ENCODE assay signal across 1 cellular context in the genomic region with DNA sequence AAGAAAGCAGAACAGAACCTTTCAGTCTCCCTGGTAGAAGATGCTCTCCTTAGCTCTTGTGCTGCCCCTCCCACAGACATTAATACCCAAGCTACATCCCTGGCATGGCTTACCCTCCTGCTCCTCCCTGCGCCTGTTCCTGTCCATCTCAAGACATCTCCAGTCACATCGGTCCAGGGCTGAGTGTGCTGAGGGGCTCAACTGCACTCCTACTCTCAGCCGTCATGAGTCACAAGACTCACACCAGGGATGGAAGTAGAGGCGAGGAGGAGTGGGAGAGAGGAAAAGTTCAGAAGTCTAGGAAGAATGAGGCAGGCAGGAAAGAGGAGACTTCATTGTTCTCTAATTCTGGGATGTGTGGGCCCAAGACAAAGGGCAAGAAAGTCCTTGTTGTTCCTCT.
A peak's percentile ranks its signal among the peaks of the same experiment; 100 is the strongest.
TF ChIP-seq lines count a peak whose summit lies in the region.

No MANE protein-coding gene starts in this region.

TF ChIP-seq in HCT116, 20 proteins besides CTCF, POLR2A, EP300 and RAD21:
- TF ChIP-seq YY1 (IDR thresholded peaks at IDR 0.05; ENCODE audit: extremely low read depth, insufficient replicate concordance, low read depth, low read length) (no peak), EZH2phosphoT487 (IDR thresholded peaks at IDR 0.05; ENCODE audit: borderline replicate concordance) (no peak), FOSL1 (IDR thresholded peaks at IDR 0.05; ENCODE audit: low read depth) (no peak; the same call in 1 of the 2 replicates), ATF3 (IDR thresholded peaks at IDR 0.05) (no peak), CBX3 (IDR thresholded peaks at IDR 0.05; ENCODE audit: low read depth) (0 out of 2 replicates have a peak, but pooled peaks have one; percentile 10), ZFX (IDR thresholded peaks at IDR 0.05) (no peak)
- TF ChIP-seq, protein P1, sequence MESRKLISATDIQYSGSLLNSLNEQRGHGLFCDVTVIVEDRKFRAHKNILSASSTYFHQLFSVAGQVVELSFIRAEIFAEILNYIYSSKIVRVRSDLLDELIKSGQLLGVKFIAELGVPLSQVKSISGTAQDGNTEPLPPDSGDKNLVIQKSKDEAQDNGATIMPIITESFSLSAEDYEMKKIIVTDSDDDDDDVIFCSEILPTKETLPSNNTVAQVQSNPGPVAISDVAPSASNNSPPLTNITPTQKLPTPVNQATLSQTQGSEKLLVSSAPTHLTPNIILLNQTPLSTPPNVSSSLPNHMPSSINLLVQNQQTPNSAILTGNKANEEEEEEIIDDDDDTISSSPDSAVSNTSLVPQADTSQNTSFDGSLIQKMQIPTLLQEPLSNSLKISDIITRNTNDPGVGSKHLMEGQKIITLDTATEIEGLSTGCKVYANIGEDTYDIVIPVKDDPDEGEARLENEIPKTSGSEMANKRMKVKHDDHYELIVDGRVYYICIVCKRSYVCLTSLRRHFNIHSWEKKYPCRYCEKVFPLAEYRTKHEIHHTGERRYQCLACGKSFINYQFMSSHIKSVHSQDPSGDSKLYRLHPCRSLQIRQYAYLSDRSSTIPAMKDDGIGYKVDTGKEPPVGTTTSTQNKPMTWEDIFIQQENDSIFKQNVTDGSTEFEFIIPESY (IDR thresholded peaks at IDR 0.05; ENCODE audit: extremely low read depth, insufficient replicate concordance, low read length), result no peak
